ENCODE assay signal across 9 cellular contexts in the genomic region with DNA sequence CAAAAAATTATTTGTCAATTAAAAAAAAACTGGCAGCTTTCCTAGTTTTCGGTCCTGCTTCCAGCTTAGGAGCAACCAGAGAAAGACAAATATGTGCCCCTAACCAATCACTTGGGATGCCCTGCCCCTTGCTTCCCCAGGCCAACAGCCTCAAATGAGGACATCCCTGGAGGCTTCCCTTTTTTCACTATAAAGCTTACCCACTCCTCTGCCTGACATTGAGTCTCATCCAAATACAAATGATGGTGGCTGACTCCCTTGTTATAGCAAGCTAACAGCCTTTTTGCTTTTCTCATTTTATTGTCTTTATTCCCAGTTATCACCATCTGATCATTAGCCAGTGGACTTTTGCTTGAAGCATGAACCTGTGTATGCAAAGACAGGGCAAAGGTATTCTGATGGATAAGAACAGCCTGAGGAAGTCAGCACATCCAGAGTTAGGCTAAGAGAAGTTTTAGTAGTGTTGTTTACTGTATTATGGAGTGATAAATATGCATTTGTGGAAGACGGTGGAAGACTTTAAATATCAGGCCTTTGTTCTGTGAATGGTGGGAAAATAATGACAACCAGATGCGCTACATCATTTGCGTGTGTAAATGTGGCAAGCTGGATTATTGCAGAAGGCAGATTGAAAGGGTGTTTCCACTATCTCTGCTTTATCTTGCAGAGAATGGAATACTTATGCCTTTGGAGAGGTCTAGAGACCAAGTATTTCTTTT. TPM values are rescaled to one million over a fixed set of nuclear protein-coding genes. Genes with fewer than 3 reads are reported as not detected.
DNase-seq lines count a peak whose midpoint lies in the region; ATAC-seq, FAIRE-seq and TF ChIP-seq lines count a peak whose summit lies in the region.
"Had no signal": no experiment of that assay in that cellular context is flagged by ENCODE, and none has a peak within 500 bp of the region (broad histone marks: within the 10 kb centered on the region; RNA-seq: fewer than 3 reads in every experiment).

No MANE protein-coding gene starts in this region.

- H3K18ac ChIP-seq in H1 (ENCODE audit: extremely low read depth, low read length): no peak overlapping the region

- H3K4me1 ChIP-seq in SK-N-SH (ENCODE audit: control insufficient read depth in 1 of 2, insufficient read depth in 2 of 2, low read depth in 1 of 2, low read length in 1 of 2): peaks cover 0 to 10% of the 10 kb centered on the region in 2 experiments; a peak in 3 of 4 replicates
- peaks cover 78% of the 10 kb centered on the region for H3K4me1 ChIP-seq in OCI-LY7 (ENCODE audit: insufficient read depth, low read length, poor library complexity, severe bottlenecking)
- peaks cover 0 to 6% (median 3%) of the 10 kb centered on the region in 4 experiments; a peak in 3 of 7 replicates for H3K4me1 ChIP-seq in H1 (replicated peaks in 1 of 4; ENCODE audit: control insufficient read depth in 3 of 4, insufficient read depth in 4 of 4, low read length in 3 of 4)
- peaks cover 12% of the 10 kb centered on the region for H3K4me1 ChIP-seq in smooth muscle cell (ENCODE audit: low read depth)

- H3K27me3 ChIP-seq in SK-N-SH (ENCODE audit: insufficient read depth): no peaks in the 10 kb centered on the region
- H3K27me3 ChIP-seq in H1 (replicated peaks in 1 of 4; ENCODE audit: control insufficient read depth in 3 of 4, extremely low read depth in 1 of 4, insufficient read depth in 3 of 4, low read length in 3 of 4): no peaks in the 10 kb centered on the region
- no peaks in the 10 kb centered on the region for H3K27me3 ChIP-seq in smooth muscle cell (ENCODE audit: low read depth)

- H4K5ac ChIP-seq in H1 (ENCODE audit: insufficient read length, low read depth, low read length): no peak overlapping the region

- H3K9ac ChIP-seq in SK-N-SH: no peak overlapping the region
- no peak overlapping the region; a peak in 1 of 7 replicates for H3K9ac ChIP-seq in H1 (replicated peaks in 1 of 4; ENCODE audit: extremely low read depth in 1 of 4, low read depth in 3 of 4, low read length in 3 of 4)
- H3K9ac ChIP-seq in smooth muscle cell (ENCODE audit: low read depth): no peak overlapping the region

- no peak for ATAC-seq in SK-N-SH treated with all-trans-retinoic acid at 6 μM for 48 hours
- no peak for ATAC-seq in HG02840 (IDR thresholded peaks at IDR 0.05; ENCODE audit: low FRiP score, unreplicated experiment)

- H2BK20ac ChIP-seq in H1 (ENCODE audit: low read length): no peak overlapping the region

- TF ChIP-seq EP300 in SK-N-SH (IDR thresholded peaks at IDR 0.05; ENCODE audit: borderline replicate concordance in 1 of 2, low read depth in 1 of 2, low read length in 1 of 2) (no peak), H1 (IDR thresholded peaks at IDR 0.05; ENCODE audit: borderline replicate concordance in 1 of 2, low read depth in 2 of 2, low read length in 2 of 2) (no peak)

- POLR2A ChIA-PET in SK-N-SH (lab: Yijun Ruan, JAX) (interaction anchor here (0.8 to 1.6 kb wide), 6 partner anchors 12 to 113 kb away, joined by 3 to 10 read pairs (median 6); a partner anchor contains a TSS), OCI-LY7 (lab: Charles Lee) (interaction anchor here (0.7 to 10.2 kb wide), 6 partner anchors 9 to 136 kb away, joined by 3 to 206 read pairs (median 6); a partner anchor contains a TSS), H1 (lab: Charles Lee; ENCODE audit: partially characterized antibody) (interaction anchor here (0.6 to 10.3 kb wide), 6 partner anchors 13 to 459 kb away, joined by 3 to 193 read pairs (median 6); a partner anchor contains a TSS)

- H2BK120ac ChIP-seq in H1 (replicated peaks; ENCODE audit: low read depth, low read length): no peak overlapping the region

- H4K20me1 ChIP-seq in SK-N-SH (ENCODE audit: insufficient read depth) (peaks cover 28% of the 10 kb centered on the region), OCI-LY7 (ENCODE audit: insufficient read depth, low read length) (peaks cover 9% of the 10 kb centered on the region; the same call in 1 of the 2 replicates), H1 (replicated peaks in 1 of 2; ENCODE audit: control insufficient read depth in 1 of 2, insufficient read depth in 2 of 2, low read length in 2 of 2) (peaks cover 0 to 7% of the 10 kb centered on the region in 2 experiments), smooth muscle cell (ENCODE audit: low read depth) (peaks cover 27% of the 10 kb centered on the region)

- H3K9me3 ChIP-seq in SK-N-SH: no peaks in the 10 kb centered on the region
- H3K9me3 ChIP-seq in OCI-LY7 (ENCODE audit: low read length): 0 out of 2 replicates have a peak, but pooled peaks cover 5% of the 10 kb centered on the region
- H3K9me3 ChIP-seq in H1 (ENCODE audit: insufficient read depth in 2 of 2, low read depth in 1 of 2, low read length in 1 of 2): no peaks in the 10 kb centered on the region
- no peaks in the 10 kb centered on the region for H3K9me3 ChIP-seq in smooth muscle cell (replicated peaks; ENCODE audit: low read depth)

- H3K4me3 ChIP-seq in SK-N-SH (ENCODE audit: low read depth in 2 of 2, low read length in 1 of 2): no peak overlapping the region
- H3K4me3 ChIP-seq in OCI-LY7 (ENCODE audit: low read depth, low read length, poor library complexity, severe bottlenecking): peak overlapping the region; percentile 73
- H3K4me3 ChIP-seq in H1 (ENCODE audit: extremely low read depth in 1 of 4, insufficient read depth in 2 of 4, low read depth in 3 of 4, low read length in 4 of 4): peak overlapping the region in 1 of 4 experiments; percentile 73; a peak in 4 of 8 replicates
- peak overlapping the region; percentile 59 for H3K4me3 ChIP-seq in smooth muscle cell

- no peak for FAIRE-seq in H1 (lab: Jason Lieb, UNC)

- peak overlapping the region; percentile 54 for H4K91ac ChIP-seq in H1 (replicated peaks; ENCODE audit: insufficient read length, low read length)

- H3K4me2 ChIP-seq in SK-N-SH (peak overlapping the region; percentile 78; the same call in 1 of the 2 replicates), OCI-LY7 (ENCODE audit: low read length) (peak overlapping the region; percentile 77), H1 (ENCODE audit: insufficient read depth in 1 of 2, low read depth in 2 of 2, low read length in 2 of 2) (peak overlapping the region; percentile 66 to 71; a peak in 3 of 4 replicates), smooth muscle cell (peak overlapping the region; percentile 82)

- H2AK5ac ChIP-seq in H1 (ENCODE audit: low read depth, low read length): no peak overlapping the region

- no peak overlapping the region for H3K56ac ChIP-seq in H1 (replicated peaks; ENCODE audit: insufficient read length, low read depth, low read length)

- H3K79me2 ChIP-seq in SK-N-SH (ENCODE audit: insufficient read depth): peaks cover 30% of the 10 kb centered on the region
- H3K79me2 ChIP-seq in OCI-LY7 (ENCODE audit: insufficient read depth, low read depth, low read length): peaks cover 35% of the 10 kb centered on the region
- peaks cover 4 to 24% of the 10 kb centered on the region in 2 experiments; a peak in 3 of 4 replicates for H3K79me2 ChIP-seq in H1 (ENCODE audit: control insufficient read depth in 1 of 2, insufficient read depth in 2 of 2, low read length in 2 of 2)
- peaks cover 29% of the 10 kb centered on the region for H3K79me2 ChIP-seq in smooth muscle cell (ENCODE audit: low read depth)

- CTCF ChIA-PET in SK-N-SH (lab: Yijun Ruan, JAX) (interaction anchor here (1.2 to 2.5 kb wide), 6 partner anchors 11 to 138 kb away, joined by 3 to 12 read pairs (median 7); a partner anchor contains a TSS), OCI-LY7 (lab: Charles Lee; ENCODE audit: unreplicated experiment) (interaction anchor here (1.2 kb wide), 1 partner anchor 24 kb away, joined by 6 read pairs; no protein-coding TSS in a partner anchor), H1 (lab: Charles Lee; ENCODE audit: partially characterized antibody) (interaction anchor here (0.6 to 2.7 kb wide), 6 partner anchors 8 to 143 kb away, joined by 3 to 12 read pairs (median 4); a partner anchor contains a TSS)

- H3K9me2 ChIP-seq in SK-N-SH: no peaks in the 10 kb centered on the region
- no peaks in the 10 kb centered on the region for H3K9me2 ChIP-seq in OCI-LY7 (ENCODE audit: insufficient read depth, low read length)

- TF ChIP-seq CTCF in SK-N-SH (IDR thresholded peaks at IDR 0.05) (no peak), OCI-LY7 (conservative IDR thresholded peaks at IDR 0.05; ENCODE audit: low read length) (no peak), H1 (IDR thresholded peaks at IDR 0.05; ENCODE audit: control extremely low read depth in 1 of 3, insufficient read depth in 1 of 3, low read depth in 1 of 3, low read length in 3 of 3) (no peak), smooth muscle cell (IDR thresholded peaks at IDR 0.05; ENCODE audit: borderline replicate concordance, insufficient read depth, poor library complexity, severe bottlenecking) (no peak)

- no peak for TF ChIP-seq POLR2A in H1 (IDR thresholded peaks at IDR 0.05; ENCODE audit: control extremely low read depth in 1 of 2, low read depth in 2 of 2, low read length in 2 of 2)

- H3F3A ChIP-seq in SK-N-SH (replicated peaks; ENCODE audit: insufficient read depth) (peaks cover 5% of the 10 kb centered on the region), smooth muscle cell (ENCODE audit: low read depth) (no peaks in the 10 kb centered on the region)

- BruUV-seq in OCI-LY7 (replicated peaks; lab: Mats Ljungman, UMichigan): no TSS peak

- H4K8ac ChIP-seq in H1 (ENCODE audit: extremely low read depth, insufficient read depth, low read length): no peak overlapping the region

- H2AFZ ChIP-seq in SK-N-SH (ENCODE audit: low read depth) (peak overlapping the region; percentile 100), OCI-LY7 (ENCODE audit: low read length) (peak overlapping the region; percentile 31; the same call in 1 of the 2 replicates), H1 (ENCODE audit: low read length) (no peak overlapping the region), smooth muscle cell (ENCODE audit: low read depth) (peak overlapping the region; percentile 92)

- H2BK15ac ChIP-seq in H1 (ENCODE audit: low read length): no peak overlapping the region

- DNase-seq in SK-N-SH (peak; percentile 17), OCI-LY7 (ENCODE audit: low spot score) (no peak), H1 (ENCODE audit: low read depth in 1 of 2, low spot score in 2 of 2) (no peak), smooth muscle cell (lab: John Stamatoyannopoulos, UW; ENCODE audit: unreplicated experiment) (no peak), NCI-H1048 (lab: John Stamatoyannopoulos, UW) (no peak), kidney tubule cell (ENCODE audit: low spot score) (no peak)

- peaks cover 2% of the 10 kb centered on the region; the same call in 1 of the 2 replicates for H3K79me1 ChIP-seq in H1 (ENCODE audit: low read depth, low read length)

- H3K23me2 ChIP-seq in H1 (ENCODE audit: low read depth, low read length): 0 out of 2 replicates have a peak, but pooled peaks cover 6% of the 10 kb centered on the region

- TF ChIP-seq RAD21 in SK-N-SH (IDR thresholded peaks at IDR 0.05; ENCODE audit: low read length): no peak
- TF ChIP-seq RAD21 in H1 (IDR thresholded peaks at IDR 0.05 in 1 of 2, conservative IDR thresholded peaks at IDR 0.05 in 1 of 2; ENCODE audit: low read depth in 2 of 2, low read length in 2 of 2): no peak

- H3K27ac ChIP-seq in SK-N-SH (ENCODE audit: low read depth in 2 of 2, low read length in 1 of 2) (peak overlapping the region; percentile 47 to 80; a peak in 3 of 4 replicates), OCI-LY7 (ENCODE audit: low read depth, low read length, poor library complexity, severe bottlenecking) (peak overlapping the region; percentile 93), H1 (ENCODE audit: low read depth, low read length) (no peak overlapping the region), smooth muscle cell (ENCODE audit: low read depth) (peak overlapping the region; percentile 48)

- intact Hi-C loops in OCI-LY7 (cut with micrococcal nuclease; ENCODE audit: unreplicated experiment): loop anchor here (5.0 kb wide), 2 partner anchors 416 to 901 kb away; a partner anchor contains a TSS

- WGBS in SK-N-SH (ENCODE audit: low lambda C conversion rate): 97% methylated on average over 4 of the region's 4 CpGs
- 91% methylated on average over 4 of the region's 4 CpGs; no CpG with 5 or more reads in 1 of the 2 experiments for WGBS in H1 (ENCODE audit: extremely low coverage in 1 of 2, insufficient coverage in 1 of 2, insufficient read length in 1 of 2, insufficient replicate concordance in 2 of 2, low coverage in 1 of 2, low lambda C conversion rate in 2 of 2, missing lambda C conversion rate in 1 of 2), 2 experiments
- 81% methylated on average over 4 of the region's 4 CpGs for WGBS in smooth muscle cell (ENCODE audit: low lambda C conversion rate)

- H3K4ac ChIP-seq in H1 (replicated peaks; ENCODE audit: insufficient read length, low read depth, low read length): no peak overlapping the region

- H3K14ac ChIP-seq in H1 (ENCODE audit: insufficient read length): no peak overlapping the region

- H3K36me3 ChIP-seq in SK-N-SH (replicated peaks in 1 of 2; ENCODE audit: control insufficient read depth in 1 of 2, insufficient read depth in 2 of 2, low read length in 1 of 2) (no peaks in the 10 kb centered on the region), OCI-LY7 (ENCODE audit: insufficient read depth, low read length) (peaks cover 28% of the 10 kb centered on the region), H1 (ENCODE audit: control insufficient read depth in 2 of 4, insufficient read depth in 4 of 4, low read length in 3 of 4) (no peaks in the 10 kb centered on the region), smooth muscle cell (ENCODE audit: low read depth) (no peaks in the 10 kb centered on the region)

- no peak overlapping the region for H3K23ac ChIP-seq in H1 (ENCODE audit: insufficient read length)

- H2BK5ac ChIP-seq in H1 (ENCODE audit: low read depth, low read length): no peak overlapping the region

- H2BK12ac ChIP-seq in H1 (ENCODE audit: low read depth, low read length): no peak overlapping the region

RNA-seq across cellular contexts. Expression of a gene that starts 1.7 kb away (rescaled TPM):
- 65.6 and 83.2 TPM in 2 replicates for polyA plus RNA-seq in SK-N-SH (2012; rRNA removed)
- polyA plus RNA-seq in SK-N-SH (2012; cell fraction: cytosol; rRNA removed): 46.0 and 71.9 TPM in 2 replicates
- 81.6 and 98.7 TPM in 2 replicates for polyA plus RNA-seq in SK-N-SH (2012; cell fraction: nucleus; rRNA removed)
- total RNA-seq in OCI-LY7 (2014; rRNA removed; shearing (Covaris generic)): 55.3 and 58.9 TPM in 2 replicates
- total RNA-seq in OCI-LY7 (2022): 84.0 and 89.1 TPM in 2 replicates
- total RNA-seq in H1 (2021; fragmentation: NEBNext Ultra II Directional; extraction: Animal tissue kit (Norgen Biotek cat#: 25700)): 31.3 and 31.6 TPM in 2 replicates
- polyA plus RNA-seq in H1 (2011; rRNA removed): 41.2 and 54.8 TPM in 2 replicates
- polyA plus RNA-seq in H1 (2011; cell fraction: cytosol; rRNA removed): 40.7 TPM
- 51.2 TPM for polyA plus RNA-seq in H1 (2011; cell fraction: nucleus; rRNA removed)
- polyA plus RNA-seq in H1 (2012, experiment 1 of 2): 21.6 to 34.6 TPM (median 32.5 TPM) in 4 replicates
- polyA plus RNA-seq in H1 (2012, experiment 2 of 2): 28.2 TPM
- polyA plus RNA-seq in H1 (2013, experiment 1 of 2): 20.3 TPM
- 19.7 TPM for polyA plus RNA-seq in H1 (2013, experiment 2 of 2)
- 26.9 and 30.1 TPM in 2 replicates for polyA minus RNA-seq in H1 (2011; rRNA and poly(A)+ RNA removed)
- polyA minus RNA-seq in H1 (2011; cell fraction: cytosol; rRNA and poly(A)+ RNA removed): 18.4 TPM
- polyA minus RNA-seq in H1 (2011; cell fraction: nucleus; rRNA and poly(A)+ RNA removed): 19.1 TPM
- 32.6 and 32.9 TPM in 2 replicates for total RNA-seq in smooth muscle cell
- polyA plus RNA-seq in smooth muscle cell: 85.5 and 86.9 TPM in 2 replicates

RNA-seq across cellular contexts. Expression of a gene that starts 19.5 kb away (rescaled TPM):
- polyA plus RNA-seq in SK-N-SH (2012; rRNA removed) (0.05 and 0.10 TPM in 2 replicates), H1 (2011; rRNA removed) (0.08 and 0.11 TPM in 2 replicates), smooth muscle cell (0.31 TPM in 1 of 2 replicates, not detected in the other)
- 0.01 TPM in 2 replicates for polyA plus RNA-seq in SK-N-SH (2012; cell fraction: cytosol; rRNA removed)
- polyA plus RNA-seq in SK-N-SH (2012; cell fraction: nucleus; rRNA removed): 0.24 and 0.26 TPM in 2 replicates
- total RNA-seq in OCI-LY7 (2014; rRNA removed; shearing (Covaris generic)): 23.6 and 27.4 TPM in 2 replicates
- total RNA-seq in OCI-LY7 (2022) (74.7 and 87.3 TPM in 2 replicates), smooth muscle cell (0.04 and 0.27 TPM in 2 replicates)
- total RNA-seq in H1 (2021; fragmentation: NEBNext Ultra II Directional; extraction: Animal tissue kit (Norgen Biotek cat#: 25700)): 0.11 and 0.19 TPM in 2 replicates
- polyA plus RNA-seq in H1 (2011; cell fraction: cytosol; rRNA removed): 0.12 TPM
- polyA plus RNA-seq in H1 (2011; cell fraction: nucleus; rRNA removed): 0.50 TPM
- 0.08 to 0.15 TPM (median 0.11 TPM) in 3 of 4 replicates, not detected in the other for polyA plus RNA-seq in H1 (2012, experiment 1 of 2)
- not detected for polyA plus RNA-seq in H1 (2012, experiment 2 of 2)
- 0.04 TPM for polyA plus RNA-seq in H1 (2013, experiment 1 of 2)
- polyA plus RNA-seq in H1 (2013, experiment 2 of 2): 0.04 TPM
- 0.20 and 0.54 TPM in 2 replicates for polyA minus RNA-seq in H1 (2011; rRNA and poly(A)+ RNA removed)
- polyA minus RNA-seq in H1 (2011; cell fraction: cytosol; rRNA and poly(A)+ RNA removed): 1.8 TPM
- 1.9 TPM for polyA minus RNA-seq in H1 (2011; cell fraction: nucleus; rRNA and poly(A)+ RNA removed)
- polyA plus RNA-seq: AG04450 had no signal

Comparison
In these comparisons a context has a peak if more than half of its experiments do, and no peak if none do; other contexts are left out.
1. H3K4me3 ChIP-seq: peak in OCI-LY7 (single experiment) and smooth muscle cell (single experiment); none in SK-N-SH (0 of 2).
2. RNA of a gene that starts 19.5 kb away (total RNA-seq): 23.6 to 87.3 TPM in OCI-LY7; 0.04 to 0.27 TPM in smooth muscle cell and 0.11 to 0.19 TPM in H1; every median in the first group is over 10 times any median in the second.
3. Peak in every context shown above with its lines, with median percentiles within 50 percentile points of each other: H3K4me2 ChIP-seq.